ENCODE assay signal across 10 cellular contexts in genomic region chr13:46134961-46135522, GRCh38. TPM values are rescaled to one million over a fixed set of nuclear protein-coding genes. Genes with fewer than 3 reads are reported as not detected.
A peak's percentile ranks its signal among the peaks of the same experiment; 100 is the strongest.
DNase-seq lines count a peak whose midpoint lies in the region; ATAC-seq and TF ChIP-seq lines count a peak whose summit lies in the region.
"Had no signal": no experiment of that assay in that cellular context is flagged by ENCODE, and none has a peak within 500 bp of the region (broad histone marks: within the 10 kb centered on the region; RNA-seq: fewer than 3 reads in every experiment).

No MANE protein-coding gene starts in this region.

- no peak for TF ChIP-seq CTCF in progenitor cell of endocrine pancreas (IDR thresholded peaks at IDR 0.05; ENCODE audit: unreplicated experiment)

- ATAC-seq in HG03039 (IDR thresholded peaks at IDR 0.05; ENCODE audit: unreplicated experiment) (no peak), GM19395 (IDR thresholded peaks at IDR 0.05; ENCODE audit: unreplicated experiment) (no peak)

- peak overlapping the region; percentile 4 for H3K4me3 Mint-ChIP-seq in progenitor cell of endocrine pancreas (ENCODE audit: low read depth)

- H3K4me3 ChIP-seq in effector memory CD4-positive, alpha-beta T cell (ENCODE audit: insufficient read depth, low read depth, low read length, poor library complexity, severe bottlenecking) = no peak overlapping the region

- peak overlapping the region; percentile 94 for H3K27ac Mint-ChIP-seq in progenitor cell of endocrine pancreas

- H3K4me1 Mint-ChIP-seq in progenitor cell of endocrine pancreas (ENCODE audit: low read depth) = peaks cover 37% of the 10 kb centered on the region

- DNase-seq in DMS 273 (lab: John Stamatoyannopoulos, UW; ENCODE audit: unreplicated experiment) = peak; percentile 34
- DNase-seq in DMS 273 treated with DMSO at 0.1 percent for 48 hours (lab: John Stamatoyannopoulos, UW) = no peak
- peak; percentile 30 for DNase-seq in NCI-H345 treated with DMSO at 0.1 percent for 48 hours (lab: John Stamatoyannopoulos, UW; ENCODE audit: unreplicated experiment)
- DNase-seq in effector memory CD4-positive, alpha-beta T cell = no peak
- no peak for DNase-seq in progenitor cell of endocrine pancreas (ENCODE audit: low spot score, unreplicated experiment)
- no peak for DNase-seq in RKO (ENCODE audit: low spot score)
- DNase-seq: effector CD4-positive, alpha-beta T cell had no signal

- no peaks in the 10 kb centered on the region for H3K4me1 ChIP-seq in effector memory CD4-positive, alpha-beta T cell (ENCODE audit: control insufficient read depth, insufficient read depth, low read length, poor library complexity, severe bottlenecking)

- no peaks in the 10 kb centered on the region for H3K9me3 ChIP-seq in effector memory CD4-positive, alpha-beta T cell (ENCODE audit: control insufficient read depth, low read length)

- no peaks in the 10 kb centered on the region for H3K27me3 Mint-ChIP-seq in progenitor cell of endocrine pancreas

- H3K9me3 Mint-ChIP-seq in progenitor cell of endocrine pancreas (ENCODE audit: low read depth) = no peaks in the 10 kb centered on the region

- H3K27ac ChIP-seq in effector memory CD4-positive, alpha-beta T cell (ENCODE audit: insufficient read depth, low read length, poor library complexity, severe bottlenecking) = peak overlapping the region; percentile 14

- peaks cover 96% of the 10 kb centered on the region for H3K36me3 ChIP-seq in effector memory CD4-positive, alpha-beta T cell (ENCODE audit: control insufficient read depth, insufficient read depth, low read length)

- H3K27me3 ChIP-seq in effector memory CD4-positive, alpha-beta T cell (replicated peaks; ENCODE audit: control insufficient read depth, insufficient read depth, low read length, poor library complexity, severe bottlenecking) = no peaks in the 10 kb centered on the region

- no peaks in the 10 kb centered on the region for H3K36me3 Mint-ChIP-seq in progenitor cell of endocrine pancreas (ENCODE audit: insufficient read depth)

RNA-seq across cellular contexts. Expression of gene CPB2, which starts 30.2 kb away (rescaled TPM):
- total RNA-seq in progenitor cell of endocrine pancreas = not detected in 2 replicates
- total RNA-seq: A172 had no signal

RNA-seq across cellular contexts. Expression of gene LCP1, which starts 46.9 kb away (rescaled TPM):
- 8.3 and 17.0 TPM in 2 replicates for total RNA-seq in progenitor cell of endocrine pancreas

Comparison
In these comparisons a context has a peak if more than half of its experiments do, and no peak if none do; other contexts are left out.
1. DNase-seq: peak in DMS 273 (single experiment) and NCI-H345 treated with DMSO at 0.1 percent for 48 hours (single experiment); none in DMS 273 treated with DMSO at 0.1 percent for 48 hours (single experiment), effector memory CD4-positive, alpha-beta T cell (0 of 3), progenitor cell of endocrine pancreas (single experiment) and RKO (single experiment).